In the genomic region with DNA sequence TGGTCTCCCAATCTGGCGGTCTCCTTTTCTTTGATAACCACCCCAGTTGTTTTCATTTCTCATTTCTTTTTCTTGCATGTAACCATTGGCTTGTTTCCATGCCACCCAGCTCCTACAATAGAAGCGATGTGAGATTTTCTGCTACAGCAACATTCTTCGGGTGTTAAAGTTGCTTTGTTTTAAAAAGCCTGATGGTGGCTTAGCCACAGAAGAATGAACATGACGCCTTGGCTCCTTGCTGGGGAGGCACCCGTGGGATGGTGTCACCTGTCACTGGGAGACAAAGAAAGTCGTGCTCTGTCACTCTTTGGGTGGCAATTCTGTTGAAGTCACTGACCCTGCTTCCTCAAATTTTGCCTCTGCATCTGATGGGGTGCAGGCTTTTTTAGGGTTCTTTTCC, we compare ENCODE assay signal across 35 cellular contexts.
"Had no signal": no experiment of that assay in that cellular context is flagged by ENCODE, and none has a peak within 500 bp of the region (broad histone marks: within the 10 kb centered on the region; RNA-seq: fewer than 3 reads in every experiment).

No MANE protein-coding gene starts in this region.

- DNase-seq: activated B cell treated with CpG ODN at 0.5 μM for 24 hours; activated CD4-positive, alpha-beta memory T cell treated with anti-CD3 and anti-CD28 coated beads for 36 hours; activated CD4-positive, alpha-beta T cell treated with anti-CD3 and anti-CD28 coated beads for 4 hours; activated CD4-positive, alpha-beta T cell treated with anti-CD3 and anti-CD28 coated beads, Interleukin-2, amount 50 U/mL, for 1 hour; activated CD4-positive, CD25-positive, alpha-beta regulatory T cell treated with anti-CD3 and anti-CD28 coated beads, Interleukin-2, amount 50 U/mL, for 72 hours; activated CD8-positive, alpha-beta memory T cell treated with anti-CD3 and anti-CD28 coated beads, Interleukin-2, amount 50 U/mL, for 4 hours; activated effector memory CD4-positive, alpha-beta T cell treated with Interleukin-2 at 50 U/mL for 16 hours; activated naive CD4-positive, alpha-beta T cell treated with anti-CD3 and anti-CD28 coated beads, Interleukin-2, amount 10 ng/mL, durations not matched to agents 7 days and 5 days; activated naive CD8-positive, alpha-beta T cell treated with anti-CD3 and anti-CD28 coated beads, Interleukin-2, amount 50 U/mL, for 24 hours; activated T-cell treated with anti-CD3 and anti-CD28 coated beads for 4 hours; activated T-cell treated with anti-CD3 and anti-CD28 coated beads, Interleukin-2, amount 50 U/mL, for 48 hours; anterior cingulate cortex; caudate nucleus; Kasumi-1; KG1; MG63; NCI-H1092; NCI-H1436 treated with DMSO at 0.1 percent for 48 hours; NCI-H1694 treated with DMSO at 0.1 percent for 48 hours; NCI-H2029; NCI-H2171 treated with DMSO at 0.1 percent for 48 hours; NCI-H2227 treated with DMSO at 0.1 percent for 48 hours; NCI-H446 treated with DMSO at 0.1 percent for 48 hours; NCI-H524; NCI-H69; PC-3; Peyer's patch; RPMI8226; SHP77 treated with DMSO at 0.1 percent for 48 hours; SW 1271; T-helper 1 cell; T-helper 2 cell; T-helper 9 cell had no signal

- H3K4me3 ChIP-seq: MG63, Peyer's patch had no signal

- H3K4me1 ChIP-seq: Peyer's patch had no signal

- H3K9me3 ChIP-seq: MG63, Peyer's patch had no signal

- ATAC-seq: activated naive CD8-positive, alpha-beta T cell treated with anti-CD3 and anti-CD28 coated beads, Interleukin-2, amount 50 U/mL, for 24 hours; PC-3 had no signal

- H3K27ac ChIP-seq: Peyer's patch, VCaP had no signal

- H3K36me3 ChIP-seq: MG63, Peyer's patch had no signal

- FAIRE-seq: bronchial epithelial cell had no signal

- H3K27me3 ChIP-seq: MG63, Peyer's patch had no signal
